In the genomic region with DNA sequence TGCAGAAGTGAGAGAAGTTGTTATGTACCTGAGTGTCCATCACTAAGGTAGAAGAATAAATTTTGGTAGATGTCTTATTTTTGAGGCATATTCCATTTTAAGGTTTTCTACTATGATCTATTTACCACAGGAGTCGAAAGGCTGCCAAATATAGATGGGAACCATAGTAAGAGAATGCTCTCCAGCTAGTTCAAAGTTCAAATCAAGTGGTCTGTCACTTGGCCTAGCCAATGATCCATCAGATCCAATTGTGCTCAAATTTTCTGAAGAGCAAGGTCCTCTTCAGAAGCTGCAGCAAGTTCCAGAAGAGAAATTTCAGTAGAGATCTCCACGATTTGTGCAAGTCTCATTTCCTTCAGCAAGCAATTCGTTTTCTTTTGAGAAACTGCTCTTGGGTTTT, we compare ENCODE assay signal across 27 cellular contexts.
"Had no signal": no experiment of that assay in that cellular context is flagged by ENCODE, and none has a peak within 500 bp of the region (broad histone marks: within the 10 kb centered on the region; RNA-seq: fewer than 3 reads in every experiment).

No MANE protein-coding gene starts in this region.

- H3K27ac ChIP-seq: colonic mucosa, coronary artery, dorsolateral prefrontal cortex, epithelial cell of prostate, esophagus muscularis mucosa, esophagus squamous epithelium, foreskin keratinocyte, gastrocnemius medialis, gastroesophageal sphincter, heart left ventricle had no signal

- FAIRE-seq: colon, endometrium, endothelial cell of umbilical vein, frontal cortex had no signal

- DNase-seq: colonic mucosa; cortex of kidney; dermis blood vessel endothelial cell; dorsolateral prefrontal cortex; effector CD4-positive, alpha-beta T cell; effector CD8-positive, alpha-beta T cell; effector memory CD4-positive, alpha-beta T cell; effector memory CD8-positive, alpha-beta T cell; endodermal cell; erythroblast; esophagus squamous epithelium; foreskin fibroblast; foreskin keratinocyte; foreskin melanocyte; gastrocnemius medialis; glutamatergic neuron; head of caudate nucleus; heart left ventricle had no signal

- H3K36me3 ChIP-seq: colonic mucosa, gastrocnemius medialis had no signal

- H3K9me3 ChIP-seq: colonic mucosa, esophagus muscularis mucosa, esophagus squamous epithelium, gastrocnemius medialis, gastroesophageal sphincter, heart left ventricle had no signal

- H3K4me1 ChIP-seq: colonic mucosa, esophagus squamous epithelium, foreskin keratinocyte, gastrocnemius medialis, gastroesophageal sphincter, heart left ventricle had no signal

- H3K27me3 ChIP-seq: colonic mucosa, dorsolateral prefrontal cortex, esophagus muscularis mucosa, esophagus squamous epithelium, foreskin keratinocyte, gastrocnemius medialis, gastroesophageal sphincter, heart left ventricle had no signal

- H3K4me3 ChIP-seq: colonic mucosa, coronary artery, dorsolateral prefrontal cortex, esophagus muscularis mucosa, esophagus squamous epithelium, gastrocnemius medialis, gastroesophageal sphincter, heart left ventricle had no signal

- ATAC-seq: effector memory CD8-positive, alpha-beta T cell; esophagus mucosa; foreskin keratinocyte; gastrocnemius medialis; gastroesophageal sphincter; heart left ventricle had no signal
